In genomic region chr6:3962897-3963296, GRCh38 we compare ENCODE assay signal across 19 cellular contexts.
DNase-seq lines count a peak whose midpoint lies in the region; ATAC-seq and TF ChIP-seq lines count a peak whose summit lies in the region.
"Had no signal": no experiment of that assay in that cellular context is flagged by ENCODE, and none has a peak within 500 bp of the region (broad histone marks: within the 10 kb centered on the region; RNA-seq: fewer than 3 reads in every experiment).

No MANE protein-coding gene starts in this region.

- H4K20me1 ChIP-seq in mammary epithelial cell (ENCODE audit: insufficient read depth, low read length): no peaks in the 10 kb centered on the region

- no peaks in the 10 kb centered on the region for H3K9me3 ChIP-seq in mammary epithelial cell (replicated peaks; ENCODE audit: insufficient read depth, low read length)
- H3K9me3 ChIP-seq: ascending aorta, colonic mucosa had no signal

- in situ Hi-C loops in mammary epithelial cell (cut with MboI; ENCODE audit: low sequenced_read_pairs in 2 of 2): no loop called here

- H3K36me3 ChIP-seq in mammary epithelial cell (ENCODE audit: insufficient read depth, low read length): no peaks in the 10 kb centered on the region
- H3K36me3 ChIP-seq: ascending aorta, colonic mucosa had no signal

- no peaks in the 10 kb centered on the region for H3K27me3 Mint-ChIP-seq in MCF 10A (ENCODE audit: insufficient read depth, unreplicated experiment)

- no peak overlapping the region for H3K4me3 Mint-ChIP-seq in MCF 10A (ENCODE audit: unreplicated experiment)

- peak; percentile 14 for DNase-seq in MCF 10A (ENCODE audit: unreplicated experiment)
- no peak for DNase-seq in mammary epithelial cell
- DNase-seq in NCI-H69 (lab: John Stamatoyannopoulos, UW): peak; percentile 95
- DNase-seq in choroid plexus epithelial cell (ENCODE audit: low read depth): peak; percentile 74
- DNase-seq in skeletal muscle cell (ENCODE audit: low read depth): peak; percentile 25
- no peak for DNase-seq in AG08395 (ENCODE audit: low spot score)
- DNase-seq: activated CD4-positive, alpha-beta T cell treated with anti-CD3 and anti-CD28 coated beads for 4 hours; C1 segment of cervical spinal cord; colonic mucosa; DMS79; hippocampal formation; KG1; NCI-H2029 treated with DMSO at 0.1 percent for 48 hours; NCI-H446 had no signal

- BruUV-seq in MCF 10A (replicated peaks; lab: Mats Ljungman, UMichigan) (no TSS peak), mammary epithelial cell (replicated peaks; lab: Mats Ljungman, UMichigan) (no TSS peak)

- H2AFZ ChIP-seq in mammary epithelial cell (ENCODE audit: low read depth, low read length): no peak overlapping the region

- POLR2A ChIA-PET in MCF 10A (lab: Yijun Ruan, JAX): no interaction called here

- H3K4me3 ChIP-seq in mammary epithelial cell (replicated peaks in 1 of 3; ENCODE audit: insufficient read depth in 1 of 3, low read depth in 2 of 3, low read length in 3 of 3): no peak overlapping the region
- no peak overlapping the region for H3K4me3 ChIP-seq in choroid plexus epithelial cell (ENCODE audit: low read depth, low read length)
- no peak overlapping the region for H3K4me3 ChIP-seq in skeletal muscle cell (ENCODE audit: low read depth, low read length)
- H3K4me3 ChIP-seq: ascending aorta, colonic mucosa, lung had no signal

- no peaks in the 10 kb centered on the region for H3K27me3 ChIP-seq in mammary epithelial cell (ENCODE audit: insufficient read depth, low read length)
- H3K27me3 ChIP-seq: ascending aorta, colonic mucosa had no signal

- WGBS in mammary epithelial cell (ENCODE audit: low coverage, missing lambda C conversion rate): 98% methylated on average over 3 of the region's 3 CpGs

- no peaks in the 10 kb centered on the region for H3K9me3 Mint-ChIP-seq in MCF 10A (ENCODE audit: unreplicated experiment)
- H3K9me3 Mint-ChIP-seq: activated naive CD4-positive, alpha-beta T cell treated with anti-CD3 and anti-CD28 coated beads, Interleukin-2, amount 50 U/mL, for 72 hours had no signal

- no peaks in the 10 kb centered on the region for H3K79me2 ChIP-seq in mammary epithelial cell (ENCODE audit: insufficient read depth, low read length)

- no peak overlapping the region for H3K27ac ChIP-seq in mammary epithelial cell (ENCODE audit: insufficient read depth, low read depth, low read length)
- H3K27ac ChIP-seq: ascending aorta, colonic mucosa had no signal

- no peaks in the 10 kb centered on the region for H3K36me3 Mint-ChIP-seq in MCF 10A (ENCODE audit: insufficient read depth, unreplicated experiment)

- H3K9ac ChIP-seq in mammary epithelial cell (ENCODE audit: insufficient read depth, low read length): no peak overlapping the region

- ATAC-seq in HG03095 (IDR thresholded peaks at IDR 0.05; ENCODE audit: unreplicated experiment) (no peak), HG02981 (IDR thresholded peaks at IDR 0.05; ENCODE audit: unreplicated experiment) (no peak)
- ATAC-seq: activated naive CD4-positive, alpha-beta T cell treated with anti-CD3 and anti-CD28 coated beads, Interleukin-2, amount 50 U/mL, for 72 hours had no signal

- H3K4me2 ChIP-seq in mammary epithelial cell (ENCODE audit: insufficient read depth, low read depth, low read length): no peak overlapping the region

- intact Hi-C loops in MCF 10A (cut with micrococcal nuclease) (no loop called here), mammary epithelial cell (cut with micrococcal nuclease) (no loop called here)

- peaks cover 6% of the 10 kb centered on the region for H3K4me1 ChIP-seq in mammary epithelial cell (ENCODE audit: insufficient read depth, low read length)
- H3K4me1 ChIP-seq: ascending aorta, colonic mucosa had no signal

- H3K27ac Mint-ChIP-seq in MCF 10A (ENCODE audit: low read depth, unreplicated experiment): no peak overlapping the region
- H3K27ac Mint-ChIP-seq: activated naive CD4-positive, alpha-beta T cell treated with anti-CD3 and anti-CD28 coated beads, Interleukin-2, amount 50 U/mL, for 72 hours had no signal

- TF ChIP-seq CTCF in MCF 10A (IDR thresholded peaks at IDR 0.05; ENCODE audit: unreplicated experiment) (no peak), mammary epithelial cell (conservative IDR thresholded peaks at IDR 0.05 in 1 of 2, IDR thresholded peaks at IDR 0.05 in 1 of 2; ENCODE audit: extremely low read depth in 1 of 2, insufficient read depth in 1 of 2, low read depth in 1 of 2, low read length in 2 of 2) (no peak), choroid plexus epithelial cell (conservative IDR thresholded peaks at IDR 0.05; ENCODE audit: low read depth, low read length) (no peak)

- peaks cover 7% of the 10 kb centered on the region for H3K4me1 Mint-ChIP-seq in MCF 10A (ENCODE audit: insufficient read depth, unreplicated experiment)

- CTCF ChIA-PET in MCF 10A (lab: Yijun Ruan, JAX): no interaction called here
- CTCF ChIA-PET in mammary epithelial cell (lab: Charles Lee; ENCODE audit: low non-redundant PET): no interaction called here

- dilution Hi-C loops in mammary epithelial cell (cut with HindIII; ENCODE audit: low sequenced_read_pairs): no loop called here

Comparison
In these comparisons a context has a peak if more than half of its experiments do, and no peak if none do; other contexts are left out.
1. DNase-seq: peak in MCF 10A (single experiment), NCI-H69 (single experiment), choroid plexus epithelial cell (single experiment) and skeletal muscle cell (single experiment); none in mammary epithelial cell (single experiment) and AG08395 (single experiment).